ENCODE assay signal across 1 cellular context in the genomic region with DNA sequence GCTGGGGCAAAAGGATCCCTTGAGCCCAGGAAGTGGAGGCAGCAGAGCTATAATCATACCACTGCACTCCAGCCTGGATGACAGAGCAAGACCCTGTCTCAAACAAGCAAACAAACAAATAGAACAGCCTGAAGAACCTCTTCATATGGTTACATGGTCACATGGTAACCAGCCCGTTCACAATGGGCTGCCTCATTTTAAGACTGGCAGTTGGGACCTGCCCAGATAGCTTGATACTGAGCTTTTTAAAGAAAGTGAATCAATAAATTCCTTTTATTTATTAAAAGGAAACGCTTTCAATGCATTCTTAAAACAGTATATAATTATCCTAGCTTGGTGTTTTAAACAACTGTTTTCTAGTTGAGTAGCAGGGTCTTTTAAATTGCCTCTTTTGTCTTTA.
TF ChIP-seq lines count a peak whose summit lies in the region.

No MANE protein-coding gene starts in this region.

TF ChIP-seq in IMR-90, 13 proteins besides CTCF, POLR2A, EP300 and RAD21:
- TF ChIP-seq RFX5 (IDR thresholded peaks at IDR 0.05; ENCODE audit: low read depth, low read length) (no peak), ELK1 (IDR thresholded peaks at IDR 0.05; ENCODE audit: borderline replicate concordance, low read depth, low read length) (no peak), BHLHE40 (IDR thresholded peaks at IDR 0.05; ENCODE audit: low read depth, low read length) (no peak), CEBPB (IDR thresholded peaks at IDR 0.05; ENCODE audit: low read depth, low read length) (no peak), CHD1 (IDR thresholded peaks at IDR 0.05; ENCODE audit: low read depth, low read length) (no peak), SMC3 (IDR thresholded peaks at IDR 0.05; ENCODE audit: low read depth, low read length) (no peak)
